8 cellular contexts compared by ENCODE assay signal in the genomic region with DNA sequence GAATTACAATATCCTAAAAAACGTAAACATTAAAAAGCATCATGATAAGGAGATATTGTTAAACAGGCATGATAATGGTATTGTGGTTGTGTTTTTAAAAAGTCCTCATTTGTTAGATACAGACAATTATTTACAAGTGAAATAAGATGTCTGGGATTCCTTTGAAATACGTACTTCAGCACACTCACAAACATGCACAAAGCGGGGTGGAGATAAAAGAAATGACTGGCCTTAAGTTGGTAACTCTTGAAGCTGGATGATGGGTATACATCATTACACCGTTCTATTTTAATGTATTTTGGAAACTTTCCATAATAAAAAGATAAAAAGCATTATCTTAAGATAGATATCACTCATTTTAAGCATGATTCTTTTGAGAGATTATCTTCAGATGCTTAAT.
DNase-seq lines count a peak whose midpoint lies in the region; ATAC-seq and TF ChIP-seq lines count a peak whose summit lies in the region.

No MANE protein-coding gene starts in this region.

- TF ChIP-seq CTCF in foreskin fibroblast (IDR thresholded peaks at IDR 0.05; ENCODE audit: low read depth, low read length) = no peak

- peak overlapping the region; percentile 80 to 85 for H3K4me3 ChIP-seq in foreskin fibroblast (ENCODE audit: low read depth in 1 of 2, low read length in 2 of 2)

- no peak for ATAC-seq in stimulated activated memory B cell treated with anti-CD40 and anti-IgM and Interleukin-4, amounts not matched to agents 10 μg/mL and 1 μg/mL and 100 μg/mL, for 72 hours

- DNase-seq in NCI-H146 (lab: John Stamatoyannopoulos, UW) = peak; percentile 7
- no peak for DNase-seq in NCI-H146 treated with DMSO at 0.1 percent for 48 hours (lab: John Stamatoyannopoulos, UW; ENCODE audit: unreplicated experiment)
- no peak for DNase-seq in T-helper 2 cell treated with Interferon-gamma antibody and Interleukin-4, amounts not matched to agents 5 μg/mL and 100 μg/mL, for 36 hours (ENCODE audit: low spot score)
- no peak for DNase-seq in foreskin fibroblast
- no peak for DNase-seq in DMS53 (lab: John Stamatoyannopoulos, UW)
- DNase-seq in amniotic stem cell (lab: John Stamatoyannopoulos, UW) = no peak
- no peak for DNase-seq in MV-4-11 (lab: John Stamatoyannopoulos, UW)

- H3K9me3 Mint-ChIP-seq in T-helper 2 cell treated with Interferon-gamma antibody and Interleukin-4, amounts not matched to agents 5 μg/mL and 100 μg/mL, for 36 hours = no peaks in the 10 kb centered on the region
- H3K9me3 Mint-ChIP-seq in stimulated activated memory B cell treated with anti-CD40 and anti-IgM and Interleukin-4, amounts not matched to agents 10 μg/mL and 1 μg/mL and 100 μg/mL, for 72 hours = no peaks in the 10 kb centered on the region

- peaks cover 11% of the 10 kb centered on the region for H3K36me3 Mint-ChIP-seq in T-helper 2 cell treated with Interferon-gamma antibody and Interleukin-4, amounts not matched to agents 5 μg/mL and 100 μg/mL, for 36 hours (ENCODE audit: low read depth)
- peaks cover 18% of the 10 kb centered on the region for H3K36me3 Mint-ChIP-seq in stimulated activated memory B cell treated with anti-CD40 and anti-IgM and Interleukin-4, amounts not matched to agents 10 μg/mL and 1 μg/mL and 100 μg/mL, for 72 hours

- peak overlapping the region; percentile 87 for H3K4me3 Mint-ChIP-seq in T-helper 2 cell treated with Interferon-gamma antibody and Interleukin-4, amounts not matched to agents 5 μg/mL and 100 μg/mL, for 36 hours
- peak overlapping the region; percentile 80 for H3K4me3 Mint-ChIP-seq in stimulated activated memory B cell treated with anti-CD40 and anti-IgM and Interleukin-4, amounts not matched to agents 10 μg/mL and 1 μg/mL and 100 μg/mL, for 72 hours

- peaks cover 13% of the 10 kb centered on the region for H3K4me1 Mint-ChIP-seq in T-helper 2 cell treated with Interferon-gamma antibody and Interleukin-4, amounts not matched to agents 5 μg/mL and 100 μg/mL, for 36 hours (ENCODE audit: low read depth)
- peaks cover 15% of the 10 kb centered on the region for H3K4me1 Mint-ChIP-seq in stimulated activated memory B cell treated with anti-CD40 and anti-IgM and Interleukin-4, amounts not matched to agents 10 μg/mL and 1 μg/mL and 100 μg/mL, for 72 hours

- no peak overlapping the region for H3K27ac Mint-ChIP-seq in T-helper 2 cell treated with Interferon-gamma antibody and Interleukin-4, amounts not matched to agents 5 μg/mL and 100 μg/mL, for 36 hours
- peak overlapping the region; percentile 91 for H3K27ac Mint-ChIP-seq in stimulated activated memory B cell treated with anti-CD40 and anti-IgM and Interleukin-4, amounts not matched to agents 10 μg/mL and 1 μg/mL and 100 μg/mL, for 72 hours

- H3K27me3 Mint-ChIP-seq in T-helper 2 cell treated with Interferon-gamma antibody and Interleukin-4, amounts not matched to agents 5 μg/mL and 100 μg/mL, for 36 hours (ENCODE audit: low read depth) = no peaks in the 10 kb centered on the region
- H3K27me3 Mint-ChIP-seq in stimulated activated memory B cell treated with anti-CD40 and anti-IgM and Interleukin-4, amounts not matched to agents 10 μg/mL and 1 μg/mL and 100 μg/mL, for 72 hours = no peaks in the 10 kb centered on the region
